In the genomic region with DNA sequence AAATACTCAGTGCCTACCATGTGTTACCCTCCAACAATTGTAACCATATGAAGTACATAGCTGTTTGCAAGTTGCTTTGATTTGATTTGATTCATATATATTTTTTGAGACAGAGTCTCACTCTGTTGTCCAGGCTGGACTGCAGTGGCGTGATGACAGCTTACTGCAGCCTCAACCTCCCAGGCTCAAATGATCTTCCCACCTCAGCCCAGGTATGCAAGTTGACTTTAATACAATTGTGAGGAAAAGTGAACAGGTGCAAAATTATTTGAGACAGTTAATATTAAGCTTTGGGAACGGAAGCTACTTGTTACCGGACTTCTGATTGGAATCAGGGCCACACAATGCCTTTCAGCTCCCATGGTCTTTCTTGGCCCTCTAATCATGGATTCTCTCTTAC, we compare ENCODE assay signal across 1 cellular context.
TF ChIP-seq lines count a peak whose summit lies in the region.

No MANE protein-coding gene starts in this region.

TF ChIP-seq in HCT116, 20 proteins besides CTCF, POLR2A, EP300 and RAD21 (continued from another document):
- TF ChIP-seq, protein P1, sequence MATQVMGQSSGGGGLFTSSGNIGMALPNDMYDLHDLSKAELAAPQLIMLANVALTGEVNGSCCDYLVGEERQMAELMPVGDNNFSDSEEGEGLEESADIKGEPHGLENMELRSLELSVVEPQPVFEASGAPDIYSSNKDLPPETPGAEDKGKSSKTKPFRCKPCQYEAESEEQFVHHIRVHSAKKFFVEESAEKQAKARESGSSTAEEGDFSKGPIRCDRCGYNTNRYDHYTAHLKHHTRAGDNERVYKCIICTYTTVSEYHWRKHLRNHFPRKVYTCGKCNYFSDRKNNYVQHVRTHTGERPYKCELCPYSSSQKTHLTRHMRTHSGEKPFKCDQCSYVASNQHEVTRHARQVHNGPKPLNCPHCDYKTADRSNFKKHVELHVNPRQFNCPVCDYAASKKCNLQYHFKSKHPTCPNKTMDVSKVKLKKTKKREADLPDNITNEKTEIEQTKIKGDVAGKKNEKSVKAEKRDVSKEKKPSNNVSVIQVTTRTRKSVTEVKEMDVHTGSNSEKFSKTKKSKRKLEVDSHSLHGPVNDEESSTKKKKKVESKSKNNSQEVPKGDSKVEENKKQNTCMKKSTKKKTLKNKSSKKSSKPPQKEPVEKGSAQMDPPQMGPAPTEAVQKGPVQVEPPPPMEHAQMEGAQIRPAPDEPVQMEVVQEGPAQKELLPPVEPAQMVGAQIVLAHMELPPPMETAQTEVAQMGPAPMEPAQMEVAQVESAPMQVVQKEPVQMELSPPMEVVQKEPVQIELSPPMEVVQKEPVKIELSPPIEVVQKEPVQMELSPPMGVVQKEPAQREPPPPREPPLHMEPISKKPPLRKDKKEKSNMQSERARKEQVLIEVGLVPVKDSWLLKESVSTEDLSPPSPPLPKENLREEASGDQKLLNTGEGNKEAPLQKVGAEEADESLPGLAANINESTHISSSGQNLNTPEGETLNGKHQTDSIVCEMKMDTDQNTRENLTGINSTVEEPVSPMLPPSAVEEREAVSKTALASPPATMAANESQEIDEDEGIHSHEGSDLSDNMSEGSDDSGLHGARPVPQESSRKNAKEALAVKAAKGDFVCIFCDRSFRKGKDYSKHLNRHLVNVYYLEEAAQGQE (IDR thresholded peaks at IDR 0.05; ENCODE audit: low read depth) = no peak
- TF ChIP-seq SP1 (IDR thresholded peaks at IDR 0.05; ENCODE audit: low read depth) = no peak
- no peak for TF ChIP-seq SRF (IDR thresholded peaks at IDR 0.05; ENCODE audit: low read depth)
